Comparison of ENCODE assay signal across 17 cellular contexts in genomic region chr16:75007443-75007842, GRCh38.
"Had no signal": no experiment of that assay in that cellular context is flagged by ENCODE, and none has a peak within 500 bp of the region (broad histone marks: within the 10 kb centered on the region; RNA-seq: fewer than 3 reads in every experiment).

No MANE protein-coding gene starts in this region.

- H3K27me3 Mint-ChIP-seq: central memory CD8-positive, alpha-beta T cell had no signal

- H3K36me3 ChIP-seq: gastroesophageal sphincter, sigmoid colon had no signal

- H3K27ac ChIP-seq: body of pancreas, epithelial cell of prostate, gastroesophageal sphincter, testis had no signal

- ATAC-seq: activated naive CD4-positive, alpha-beta T cell treated with anti-CD3 and anti-CD28 coated beads, Interleukin-2, amount 50 U/mL, for 72 hours; body of pancreas; gastroesophageal sphincter had no signal

- H3K4me3 ChIP-seq: body of pancreas, gastroesophageal sphincter, sigmoid colon, testis had no signal

- H3K9me3 ChIP-seq: body of pancreas, gastroesophageal sphincter, sigmoid colon, testis had no signal

- H3K9me3 Mint-ChIP-seq: activated naive CD4-positive, alpha-beta T cell treated with anti-CD3 and anti-CD28 coated beads, Interleukin-2, amount 50 U/mL, for 72 hours; central memory CD8-positive, alpha-beta T cell; stimulated activated naive CD8-positive, alpha-beta T cell treated with anti-CD3 and anti-CD28 coated beads, Interleukin-15, Interleukin-2, amounts not matched to agents 100 ng/mL and 50 ng/mL, for 24 hours had no signal

- H3K27me3 ChIP-seq: body of pancreas, gastroesophageal sphincter, sigmoid colon, testis had no signal

- H3K4me3 Mint-ChIP-seq: central memory CD8-positive, alpha-beta T cell; stimulated activated naive CD8-positive, alpha-beta T cell treated with anti-CD3 and anti-CD28 coated beads, Interleukin-15, Interleukin-2, amounts not matched to agents 100 ng/mL and 50 ng/mL, for 24 hours had no signal

- DNase-seq: activated CD4-positive, alpha-beta T cell treated with anti-CD3 and anti-CD28 coated beads, Interleukin-2, amount 50 U/mL, for 4 hours; activated CD4-positive, CD25-positive, alpha-beta regulatory T cell treated with anti-CD3 and anti-CD28 coated beads, Interleukin-2, amount 50 U/mL, for 72 hours; activated effector memory CD4-positive, alpha-beta T cell treated with anti-CD3 and anti-CD28 coated beads, Interleukin-2, amount 50 U/mL, for 16 hours; activated T-cell treated with anti-CD3 and anti-CD28 coated beads, Interleukin-2, amount 50 U/mL, for 1 hour; amniotic stem cell; body of pancreas; cortex of kidney; effector memory CD4-positive, alpha-beta T cell; mesendoderm; sigmoid colon; stimulated activated CD4-positive, alpha-beta T cell treated with anti-CD3 and anti-CD28 coated beads, Interleukin-2, amount 100 ng/mL, for 24 hours; testis had no signal
